In the genomic region with DNA sequence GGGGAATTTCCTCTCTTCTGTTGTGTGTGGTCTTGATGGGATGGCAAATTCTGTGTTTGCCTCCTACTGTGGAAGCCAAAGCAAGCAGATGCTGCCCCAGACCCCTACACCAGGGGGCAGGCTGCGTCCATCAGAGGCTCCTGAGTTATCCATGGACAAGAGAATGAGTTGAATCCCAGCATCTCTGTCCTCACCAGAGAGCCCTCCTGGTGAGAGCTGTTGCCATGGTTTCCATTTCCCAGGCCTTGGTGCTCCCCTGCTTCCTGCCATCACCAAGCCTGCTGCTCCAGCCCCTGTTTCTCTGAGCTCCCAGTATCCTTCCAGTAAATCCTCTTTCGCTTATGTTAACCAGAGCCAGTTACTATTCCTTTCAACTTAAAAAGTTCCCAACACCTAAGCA, we compare ENCODE assay signal across 1 cellular context.
TF ChIP-seq lines count a peak whose summit lies in the region.

No MANE protein-coding gene starts in this region.

TF ChIP-seq in H1, 55 proteins besides CTCF, POLR2A, EP300 and RAD21 (continued from another document):
- no peak for TF ChIP-seq GTF2F1 (IDR thresholded peaks at IDR 0.05; ENCODE audit: borderline replicate concordance, low read depth, low read length)
- TF ChIP-seq, protein P1, sequence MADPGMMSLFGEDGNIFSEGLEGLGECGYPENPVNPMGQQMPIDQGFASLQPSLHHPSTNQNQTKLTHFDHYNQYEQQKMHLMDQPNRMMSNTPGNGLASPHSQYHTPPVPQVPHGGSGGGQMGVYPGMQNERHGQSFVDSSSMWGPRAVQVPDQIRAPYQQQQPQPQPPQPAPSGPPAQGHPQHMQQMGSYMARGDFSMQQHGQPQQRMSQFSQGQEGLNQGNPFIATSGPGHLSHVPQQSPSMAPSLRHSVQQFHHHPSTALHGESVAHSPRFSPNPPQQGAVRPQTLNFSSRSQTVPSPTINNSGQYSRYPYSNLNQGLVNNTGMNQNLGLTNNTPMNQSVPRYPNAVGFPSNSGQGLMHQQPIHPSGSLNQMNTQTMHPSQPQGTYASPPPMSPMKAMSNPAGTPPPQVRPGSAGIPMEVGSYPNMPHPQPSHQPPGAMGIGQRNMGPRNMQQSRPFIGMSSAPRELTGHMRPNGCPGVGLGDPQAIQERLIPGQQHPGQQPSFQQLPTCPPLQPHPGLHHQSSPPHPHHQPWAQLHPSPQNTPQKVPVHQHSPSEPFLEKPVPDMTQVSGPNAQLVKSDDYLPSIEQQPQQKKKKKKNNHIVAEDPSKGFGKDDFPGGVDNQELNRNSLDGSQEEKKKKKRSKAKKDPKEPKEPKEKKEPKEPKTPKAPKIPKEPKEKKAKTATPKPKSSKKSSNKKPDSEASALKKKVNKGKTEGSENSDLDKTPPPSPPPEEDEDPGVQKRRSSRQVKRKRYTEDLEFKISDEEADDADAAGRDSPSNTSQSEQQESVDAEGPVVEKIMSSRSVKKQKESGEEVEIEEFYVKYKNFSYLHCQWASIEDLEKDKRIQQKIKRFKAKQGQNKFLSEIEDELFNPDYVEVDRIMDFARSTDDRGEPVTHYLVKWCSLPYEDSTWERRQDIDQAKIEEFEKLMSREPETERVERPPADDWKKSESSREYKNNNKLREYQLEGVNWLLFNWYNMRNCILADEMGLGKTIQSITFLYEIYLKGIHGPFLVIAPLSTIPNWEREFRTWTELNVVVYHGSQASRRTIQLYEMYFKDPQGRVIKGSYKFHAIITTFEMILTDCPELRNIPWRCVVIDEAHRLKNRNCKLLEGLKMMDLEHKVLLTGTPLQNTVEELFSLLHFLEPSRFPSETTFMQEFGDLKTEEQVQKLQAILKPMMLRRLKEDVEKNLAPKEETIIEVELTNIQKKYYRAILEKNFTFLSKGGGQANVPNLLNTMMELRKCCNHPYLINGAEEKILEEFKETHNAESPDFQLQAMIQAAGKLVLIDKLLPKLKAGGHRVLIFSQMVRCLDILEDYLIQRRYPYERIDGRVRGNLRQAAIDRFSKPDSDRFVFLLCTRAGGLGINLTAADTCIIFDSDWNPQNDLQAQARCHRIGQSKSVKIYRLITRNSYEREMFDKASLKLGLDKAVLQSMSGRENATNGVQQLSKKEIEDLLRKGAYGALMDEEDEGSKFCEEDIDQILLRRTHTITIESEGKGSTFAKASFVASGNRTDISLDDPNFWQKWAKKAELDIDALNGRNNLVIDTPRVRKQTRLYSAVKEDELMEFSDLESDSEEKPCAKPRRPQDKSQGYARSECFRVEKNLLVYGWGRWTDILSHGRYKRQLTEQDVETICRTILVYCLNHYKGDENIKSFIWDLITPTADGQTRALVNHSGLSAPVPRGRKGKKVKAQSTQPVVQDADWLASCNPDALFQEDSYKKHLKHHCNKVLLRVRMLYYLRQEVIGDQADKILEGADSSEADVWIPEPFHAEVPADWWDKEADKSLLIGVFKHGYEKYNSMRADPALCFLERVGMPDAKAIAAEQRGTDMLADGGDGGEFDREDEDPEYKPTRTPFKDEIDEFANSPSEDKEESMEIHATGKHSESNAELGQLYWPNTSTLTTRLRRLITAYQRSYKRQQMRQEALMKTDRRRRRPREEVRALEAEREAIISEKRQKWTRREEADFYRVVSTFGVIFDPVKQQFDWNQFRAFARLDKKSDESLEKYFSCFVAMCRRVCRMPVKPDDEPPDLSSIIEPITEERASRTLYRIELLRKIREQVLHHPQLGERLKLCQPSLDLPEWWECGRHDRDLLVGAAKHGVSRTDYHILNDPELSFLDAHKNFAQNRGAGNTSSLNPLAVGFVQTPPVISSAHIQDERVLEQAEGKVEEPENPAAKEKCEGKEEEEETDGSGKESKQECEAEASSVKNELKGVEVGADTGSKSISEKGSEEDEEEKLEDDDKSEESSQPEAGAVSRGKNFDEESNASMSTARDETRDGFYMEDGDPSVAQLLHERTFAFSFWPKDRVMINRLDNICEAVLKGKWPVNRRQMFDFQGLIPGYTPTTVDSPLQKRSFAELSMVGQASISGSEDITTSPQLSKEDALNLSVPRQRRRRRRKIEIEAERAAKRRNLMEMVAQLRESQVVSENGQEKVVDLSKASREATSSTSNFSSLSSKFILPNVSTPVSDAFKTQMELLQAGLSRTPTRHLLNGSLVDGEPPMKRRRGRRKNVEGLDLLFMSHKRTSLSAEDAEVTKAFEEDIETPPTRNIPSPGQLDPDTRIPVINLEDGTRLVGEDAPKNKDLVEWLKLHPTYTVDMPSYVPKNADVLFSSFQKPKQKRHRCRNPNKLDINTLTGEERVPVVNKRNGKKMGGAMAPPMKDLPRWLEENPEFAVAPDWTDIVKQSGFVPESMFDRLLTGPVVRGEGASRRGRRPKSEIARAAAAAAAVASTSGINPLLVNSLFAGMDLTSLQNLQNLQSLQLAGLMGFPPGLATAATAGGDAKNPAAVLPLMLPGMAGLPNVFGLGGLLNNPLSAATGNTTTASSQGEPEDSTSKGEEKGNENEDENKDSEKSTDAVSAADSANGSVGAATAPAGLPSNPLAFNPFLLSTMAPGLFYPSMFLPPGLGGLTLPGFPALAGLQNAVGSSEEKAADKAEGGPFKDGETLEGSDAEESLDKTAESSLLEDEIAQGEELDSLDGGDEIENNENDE (IDR thresholded peaks at IDR 0.05; ENCODE audit: insufficient replicate concordance, low read length): no peak
- no peak for TF ChIP-seq FOSL1 (IDR thresholded peaks at IDR 0.05; ENCODE audit: insufficient read depth, low read depth, low read length)
- no peak for TF ChIP-seq JUN (IDR thresholded peaks at IDR 0.05; ENCODE audit: low read depth, low read length)
- no peak for TF ChIP-seq BACH1 (IDR thresholded peaks at IDR 0.05; ENCODE audit: low read length)
- TF ChIP-seq ZNF274 (IDR thresholded peaks at IDR 0.05; ENCODE audit: borderline replicate concordance, extremely low read depth, low read length): no peak
- TF ChIP-seq SAP30 (IDR thresholded peaks at IDR 0.05; ENCODE audit: insufficient read depth, insufficient replicate concordance, low read length): no peak
- TF ChIP-seq, protein P2, sequence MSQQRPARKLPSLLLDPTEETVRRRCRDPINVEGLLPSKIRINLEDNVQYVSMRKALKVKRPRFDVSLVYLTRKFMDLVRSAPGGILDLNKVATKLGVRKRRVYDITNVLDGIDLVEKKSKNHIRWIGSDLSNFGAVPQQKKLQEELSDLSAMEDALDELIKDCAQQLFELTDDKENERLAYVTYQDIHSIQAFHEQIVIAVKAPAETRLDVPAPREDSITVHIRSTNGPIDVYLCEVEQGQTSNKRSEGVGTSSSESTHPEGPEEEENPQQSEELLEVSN (IDR thresholded peaks at IDR 0.05): no peak
- TF ChIP-seq TAF1 (IDR thresholded peaks at IDR 0.05; ENCODE audit: low read depth, low read length): no peak
- TF ChIP-seq POLR2AphosphoS5 (IDR thresholded peaks at IDR 0.05; ENCODE audit: low read depth, low read length): no peak
- no peak for TF ChIP-seq SP1 (IDR thresholded peaks at IDR 0.05; ENCODE audit: low read depth, low read length)
- no peak for TF ChIP-seq CTBP2 (IDR thresholded peaks at IDR 0.05; ENCODE audit: borderline replicate concordance, insufficient read depth, insufficient read length, low read length)
- TF ChIP-seq, protein P3, sequence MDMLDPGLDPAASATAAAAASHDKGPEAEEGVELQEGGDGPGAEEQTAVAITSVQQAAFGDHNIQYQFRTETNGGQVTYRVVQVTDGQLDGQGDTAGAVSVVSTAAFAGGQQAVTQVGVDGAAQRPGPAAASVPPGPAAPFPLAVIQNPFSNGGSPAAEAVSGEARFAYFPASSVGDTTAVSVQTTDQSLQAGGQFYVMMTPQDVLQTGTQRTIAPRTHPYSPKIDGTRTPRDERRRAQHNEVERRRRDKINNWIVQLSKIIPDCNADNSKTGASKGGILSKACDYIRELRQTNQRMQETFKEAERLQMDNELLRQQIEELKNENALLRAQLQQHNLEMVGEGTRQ (IDR thresholded peaks at IDR 0.05; ENCODE audit: low read length): no peak
- TF ChIP-seq, protein P4, sequence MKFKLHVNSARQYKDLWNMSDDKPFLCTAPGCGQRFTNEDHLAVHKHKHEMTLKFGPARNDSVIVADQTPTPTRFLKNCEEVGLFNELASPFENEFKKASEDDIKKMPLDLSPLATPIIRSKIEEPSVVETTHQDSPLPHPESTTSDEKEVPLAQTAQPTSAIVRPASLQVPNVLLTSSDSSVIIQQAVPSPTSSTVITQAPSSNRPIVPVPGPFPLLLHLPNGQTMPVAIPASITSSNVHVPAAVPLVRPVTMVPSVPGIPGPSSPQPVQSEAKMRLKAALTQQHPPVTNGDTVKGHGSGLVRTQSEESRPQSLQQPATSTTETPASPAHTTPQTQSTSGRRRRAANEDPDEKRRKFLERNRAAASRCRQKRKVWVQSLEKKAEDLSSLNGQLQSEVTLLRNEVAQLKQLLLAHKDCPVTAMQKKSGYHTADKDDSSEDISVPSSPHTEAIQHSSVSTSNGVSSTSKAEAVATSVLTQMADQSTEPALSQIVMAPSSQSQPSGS (IDR thresholded peaks at IDR 0.05; ENCODE audit: low read length): no peak
- TF ChIP-seq TBP (IDR thresholded peaks at IDR 0.05; ENCODE audit: low read depth, low read length): no peak
- no peak for TF ChIP-seq KDM4A (IDR thresholded peaks at IDR 0.05; ENCODE audit: low read depth, low read length, severe bottlenecking)
- TF ChIP-seq TEAD4 (IDR thresholded peaks at IDR 0.05; ENCODE audit: low read depth, low read length): 0 out of 2 replicates have a peak, but pooled peaks have one; percentile 31
- no peak for TF ChIP-seq TAF7 (optimal IDR thresholded peaks at IDR 0.05; ENCODE audit: borderline replicate concordance, low read depth, low read length)
- no peak for TF ChIP-seq PHF8 (conservative IDR thresholded peaks at IDR 0.05; ENCODE audit: low read depth, low read length)
- no peak for TF ChIP-seq RXRA (IDR thresholded peaks at IDR 0.05; ENCODE audit: insufficient read depth, low read depth, low read length)
- peak; percentile 26; the same call in 1 of the 2 replicates for TF ChIP-seq EGR1 (IDR thresholded peaks at IDR 0.05; ENCODE audit: borderline replicate concordance, low read depth, low read length)
- TF ChIP-seq CHD2 (IDR thresholded peaks at IDR 0.05; ENCODE audit: low read length): no peak
- TF ChIP-seq GABPA (IDR thresholded peaks at IDR 0.05; ENCODE audit: borderline replicate concordance, insufficient read depth, low read length): no peak
